ENCODE assay signal across 11 cellular contexts in genomic region chr1:12528021-12528852, GRCh38.
DNase-seq lines count a peak whose midpoint lies in the region; ATAC-seq and TF ChIP-seq lines count a peak whose summit lies in the region.
"Had no signal": no experiment of that assay in that cellular context is flagged by ENCODE, and none has a peak within 500 bp of the region (broad histone marks: within the 10 kb centered on the region; RNA-seq: fewer than 3 reads in every experiment).

No MANE protein-coding gene starts in this region.

- WGBS in heart right ventricle, 2 donors: 86 to 92% methylated on average over 24 of the region's 24 CpGs

- H3K27me3 ChIP-seq in SJSA1 (replicated peaks): no peaks in the 10 kb centered on the region
- no peaks in the 10 kb centered on the region for H3K27me3 ChIP-seq in heart right ventricle
- H3K27me3 ChIP-seq in skeletal muscle tissue (ENCODE audit: control insufficient read depth in 3 of 3, insufficient read depth in 3 of 3, low read length in 3 of 3): no peaks in the 10 kb centered on the region
- H3K27me3 ChIP-seq: heart left ventricle had no signal

- H3K27ac Mint-ChIP-seq in T-cell: no peak overlapping the region

- H3K4me1 Mint-ChIP-seq in T-cell: peaks cover 10 to 30% (median 15%) of the 10 kb centered on the region in 3 donors

- H3K9ac ChIP-seq in skeletal muscle tissue (ENCODE audit: low read depth in 1 of 3, low read length in 3 of 3): no peak overlapping the region

- peaks cover 0 to 4% (median 0%) of the 10 kb centered on the region in 3 donors for H3K9me3 Mint-ChIP-seq in T-cell

- peaks cover 7% of the 10 kb centered on the region for H3K36me3 Mint-ChIP-seq in T-cell

- CTCF ChIA-PET in T-cell (lab: Charles Lee): interaction anchor here in 1 of 2 donors (0.6 kb wide), 1 partner anchor 20 kb away, joined by 3 read pairs; no protein-coding TSS in a partner anchor

- peak overlapping the region; percentile 30 for H3K27ac ChIP-seq in SJSA1
- H3K27ac ChIP-seq in heart right ventricle: no peak overlapping the region
- H3K27ac ChIP-seq in skeletal muscle tissue (ENCODE audit: low read depth, low read length): peak overlapping the region; percentile 19
- H3K27ac ChIP-seq: heart left ventricle, HL-60 had no signal

- POLR2A ChIA-PET in T-cell (lab: Charles Lee): no interaction called here

- no peaks in the 10 kb centered on the region for H3K27me3 Mint-ChIP-seq in T-cell

- H3K4me1 ChIP-seq in SJSA1 (replicated peaks) (peaks cover 21% of the 10 kb centered on the region), heart right ventricle (peaks cover 0 to 27% (median 11%) of the 10 kb centered on the region in 9 donors), skeletal muscle tissue (ENCODE audit: control insufficient read depth in 3 of 3, insufficient read depth in 3 of 3, low read length in 3 of 3) (peaks cover 7 to 16% (median 15%) of the 10 kb centered on the region in 3 donors)

- peak in 7 of 8 donors; percentile 13 to 44 (median 30) for ATAC-seq in heart right ventricle
- ATAC-seq in HG03378 (IDR thresholded peaks at IDR 0.05; ENCODE audit: unreplicated experiment): no peak
- ATAC-seq in T-cell (replicated peaks in 1 of 4): no peak
- no peak for ATAC-seq in GM21717 (IDR thresholded peaks at IDR 0.05; ENCODE audit: unreplicated experiment)

- intact Hi-C loops in heart right ventricle (cut with DNase I): no loop called here

- H3K4me3 ChIP-seq in SJSA1 (no peak overlapping the region), heart right ventricle (no peak overlapping the region), skeletal muscle tissue (ENCODE audit: low read length in 3 of 3) (no peak overlapping the region)
- H3K4me3 ChIP-seq: heart left ventricle, skin epidermis had no signal

- H3K9me3 ChIP-seq in SJSA1 (replicated peaks) (no peaks in the 10 kb centered on the region), heart right ventricle (no peaks in the 10 kb centered on the region), skeletal muscle tissue (ENCODE audit: control insufficient read depth in 3 of 3, low read length in 3 of 3) (no peaks in the 10 kb centered on the region)
- H3K9me3 ChIP-seq: heart left ventricle had no signal

- H3K4me3 Mint-ChIP-seq in T-cell: no peak overlapping the region

- DNase-seq in GM04504 (ENCODE audit: low read depth): peak; percentile 55
- DNase-seq in SJSA1 (ENCODE audit: low read depth in 1 of 2, low spot score in 2 of 2): peak; percentile 82 to 84
- DNase-seq in heart right ventricle: peak in 1 of 2 donors; percentile 54
- no peak for DNase-seq in T-cell
- no peak for DNase-seq in activated CD4-positive, alpha-beta T cell treated with anti-CD3 and anti-CD28 coated beads for 4 hours
- DNase-seq: heart left ventricle had no signal

- H3K36me3 ChIP-seq in SJSA1 (no peaks in the 10 kb centered on the region), heart right ventricle (no peaks in the 10 kb centered on the region), skeletal muscle tissue (ENCODE audit: control insufficient read depth in 3 of 3, insufficient read depth in 3 of 3, low read length in 3 of 3) (no peaks in the 10 kb centered on the region)
- H3K36me3 ChIP-seq: heart left ventricle had no signal

- TF ChIP-seq CTCF in heart right ventricle (IDR thresholded peaks at IDR 0.05): no peak

Comparison
In these comparisons a context has a peak if more than half of its experiments do, and no peak if none do; other contexts are left out.
1. DNase-seq: peak in GM04504 (single experiment) and SJSA1 (2 of 2); none in T-cell (0 of 34) and activated CD4-positive, alpha-beta T cell treated with anti-CD3 and anti-CD28 coated beads for 4 hours (0 of 2).
2. H3K27ac ChIP-seq: peak in SJSA1 (single experiment) and skeletal muscle tissue (single experiment); none in heart right ventricle (0 of 10).
3. ATAC-seq: peak in heart right ventricle (7 of 8); none in HG03378 (single experiment), T-cell (0 of 4) and GM21717 (single experiment).